ENCODE assay signal across 8 cellular contexts in genomic region chr15:85344653-85345104, GRCh38. TPM values are rescaled to one million over a fixed set of nuclear protein-coding genes. Genes with fewer than 3 reads are reported as not detected.
DNase-seq lines count a peak whose midpoint lies in the region; ATAC-seq lines count a peak whose summit lies in the region.
"Not testable (repeated sequence)": the region's sequence is repeated elsewhere in the genome, so short reads cannot be mapped to it uniquely, and the experiment has no call there.

No MANE protein-coding gene starts in this region.

- 28% methylated on average over 4 of the region's 6 CpGs for WGBS in mesenchymal stem cell

- not testable (repeated sequence) for H3K9ac ChIP-seq in adipocyte (ENCODE audit: low read length)
- H3K9ac ChIP-seq in mesenchymal stem cell (ENCODE audit: low read length), result peak overlapping the region; percentile 30

- not testable (repeated sequence) for H3K14ac ChIP-seq in mesenchymal stem cell (ENCODE audit: low read length in 2 of 2)

- intact Hi-C loops in left cardiac atrium (cut with DNase I), result not testable (repeated sequence)

- H3K27ac ChIP-seq in ACC112 (ENCODE audit: low read depth, low read length) (peak overlapping the region; percentile 92), epithelial cell of prostate (peak overlapping the region; percentile 96), mesenchymal stem cell (ENCODE audit: low read length, poor library complexity, severe bottlenecking) (peak overlapping the region; percentile 70)

- H4K8ac ChIP-seq in mesenchymal stem cell (ENCODE audit: low read length), result not testable (repeated sequence)

- not testable (repeated sequence) for H3K18ac ChIP-seq in mesenchymal stem cell (ENCODE audit: low read depth in 1 of 2, low read length in 2 of 2)

- not testable (repeated sequence) for H2BK15ac ChIP-seq in mesenchymal stem cell (ENCODE audit: low read depth, poor library complexity, severe bottlenecking)

- H3K4me2 ChIP-seq in mesenchymal stem cell (ENCODE audit: low read length, poor library complexity, severe bottlenecking), result not testable (repeated sequence)

- H2AFZ ChIP-seq in ACC112 (ENCODE audit: low read length, unreplicated experiment); mesenchymal stem cell (ENCODE audit: low read depth, low read length): not testable (repeated sequence)

- H2BK5ac ChIP-seq in mesenchymal stem cell (ENCODE audit: low read depth, low read length, poor library complexity, severe bottlenecking), result not testable (repeated sequence)

- H3K4me1 ChIP-seq in ACC112 (ENCODE audit: control insufficient read depth, insufficient read depth, low read length, unreplicated experiment) (peaks cover 13% of the 10 kb centered on the region), adipocyte (ENCODE audit: control insufficient read depth, insufficient read depth, low read length) (peaks cover 21% of the 10 kb centered on the region)
- not testable (repeated sequence) for H3K4me1 ChIP-seq in mesenchymal stem cell (ENCODE audit: control insufficient read depth, insufficient read depth, low read depth, low read length)

- H4K91ac ChIP-seq in mesenchymal stem cell (ENCODE audit: low read length), result not testable (repeated sequence)

- H3K9me3 ChIP-seq in adipocyte (ENCODE audit: control insufficient read depth, low read length); mesenchymal stem cell (ENCODE audit: control insufficient read depth, low read length): not testable (repeated sequence)

- not testable (repeated sequence) for H3K36me3 ChIP-seq in ACC112 (ENCODE audit: insufficient read depth, low read length); adipocyte (ENCODE audit: control insufficient read depth, insufficient read depth, low read length, severe bottlenecking); mesenchymal stem cell (ENCODE audit: control insufficient read depth in 1 of 2, insufficient read depth in 2 of 2, low read depth in 1 of 2, low read length in 2 of 2)

- not testable (repeated sequence) for H3K79me2 ChIP-seq in ACC112 (ENCODE audit: control insufficient read depth, insufficient read depth, low read length, unreplicated experiment)

- H3K4me3 ChIP-seq in ACC112 (ENCODE audit: low read depth, low read length) (peak overlapping the region; percentile 51), adipocyte (ENCODE audit: low read length) (peak overlapping the region; percentile 20), mesenchymal stem cell (ENCODE audit: insufficient read depth in 1 of 2, low read depth in 1 of 2, low read length in 2 of 2) (peak overlapping the region in 1 of 2 experiments; percentile 54)

- DNase-seq in GOT3 (lab: John Stamatoyannopoulos, UW), result peak; percentile 19
- DNase-seq in NCI-H226, result peak; percentile 96
- peak; percentile 76 for DNase-seq in adipocyte (ENCODE audit: low read depth)
- DNase-seq in epithelial cell of prostate (ENCODE audit: low read depth, low spot score), result peak; percentile 48
- not testable (repeated sequence) for DNase-seq in left cardiac atrium
- DNase-seq in mesenchymal stem cell, result peak; percentile 54
- DNase-seq in stromal cell of bone marrow (ENCODE audit: low read depth), result peak; percentile 49

- H2BK12ac ChIP-seq in mesenchymal stem cell (ENCODE audit: low read length in 2 of 2), result not testable (repeated sequence)

- ATAC-seq in left cardiac atrium, result peak; percentile 27 to 73

- H3K27me3 ChIP-seq in ACC112 (ENCODE audit: insufficient read depth, low read length); adipocyte (replicated peaks; ENCODE audit: control insufficient read depth, insufficient read depth, low read length); mesenchymal stem cell (ENCODE audit: control insufficient read depth in 1 of 2, insufficient read depth in 1 of 2, low read length in 2 of 2): not testable (repeated sequence)

- not testable (repeated sequence) for H3K23ac ChIP-seq in mesenchymal stem cell (ENCODE audit: low read length in 2 of 2)

- H2BK120ac ChIP-seq in mesenchymal stem cell (ENCODE audit: low read depth, low read length), result not testable (repeated sequence)

- not testable (repeated sequence) for H3K4ac ChIP-seq in mesenchymal stem cell (ENCODE audit: low read depth in 1 of 2, low read length in 2 of 2)

- H3K79me1 ChIP-seq in mesenchymal stem cell (replicated peaks; ENCODE audit: low read length, poor library complexity, severe bottlenecking), result not testable (repeated sequence)

- H2AK5ac ChIP-seq in mesenchymal stem cell (ENCODE audit: low read length, severe bottlenecking), result not testable (repeated sequence)

RNA-seq across cellular contexts. Expression of gene AKAP13, which starts 35.7 kb away (rescaled TPM):
- 100 to 1,000 TPM; 217 to 302 TPM for total RNA-seq in left cardiac atrium
- polyA plus RNA-seq in mesenchymal stem cell (2013, experiment 1 of 2), result 16.4 TPM
- 15.2 TPM for polyA plus RNA-seq in mesenchymal stem cell (2013, experiment 2 of 2)
